In the genomic region with DNA sequence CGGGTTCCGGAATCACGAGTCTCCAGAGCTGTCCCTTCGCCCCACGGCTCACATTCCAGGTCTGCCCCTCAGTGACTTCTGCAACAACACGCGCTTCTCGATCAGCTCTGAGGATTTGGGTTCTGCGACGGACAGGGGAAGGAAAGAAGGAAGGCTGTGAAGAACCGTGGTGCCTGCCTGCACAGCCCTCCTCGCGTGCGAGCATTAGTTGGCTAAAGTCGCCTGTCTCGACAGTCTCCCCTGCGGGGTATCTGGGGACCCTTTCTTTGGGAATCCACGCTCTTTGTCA, we compare ENCODE assay signal across 8 cellular contexts. TPM values are rescaled to one million over a fixed set of nuclear protein-coding genes. Genes with fewer than 3 reads are reported as not detected.
DNase-seq lines count a peak whose midpoint lies in the region; ATAC-seq and TF ChIP-seq lines count a peak whose summit lies in the region.

No MANE protein-coding gene starts in this region.

- no peaks in the 10 kb centered on the region for H4K20me1 ChIP-seq in KMS-11 (ENCODE audit: insufficient read depth)

- H3K4me1 ChIP-seq in KMS-11 (ENCODE audit: low read depth, poor library complexity, severe bottlenecking), result peaks cover 9% of the 10 kb centered on the region
- peaks cover 7 to 33% (median 22%) of the 10 kb centered on the region in 9 donors for H3K4me1 ChIP-seq in heart right ventricle
- H3K4me1 ChIP-seq in sigmoid colon, result peaks cover 0 to 27% (median 24%) of the 10 kb centered on the region in 4 donors

- H2AFZ ChIP-seq in KMS-11 (ENCODE audit: low read depth), result peak overlapping the region; percentile 97

- H3K27ac Mint-ChIP-seq in activated naive CD4-positive, alpha-beta T cell treated with anti-CD3 and anti-CD28 coated beads, Interleukin-2, amount 10 ng/mL, durations not matched to agents 7 days and 5 days, result peak overlapping the region; percentile 97

- no peaks in the 10 kb centered on the region for H3K79me2 ChIP-seq in KMS-11 (ENCODE audit: insufficient read depth, low read depth)

- H3K36me3 ChIP-seq in KMS-11 (ENCODE audit: insufficient read depth) (no peaks in the 10 kb centered on the region), heart right ventricle (peaks cover 0 to 28% (median 5%) of the 10 kb centered on the region in 9 donors), sigmoid colon (peaks cover 0 to 20% (median 4%) of the 10 kb centered on the region in 4 donors)

- TF ChIP-seq POLR2A in sigmoid colon (IDR thresholded peaks at IDR 0.05), result no peak

- H3K9ac ChIP-seq in KMS-11, result peak overlapping the region; percentile 83

- TF ChIP-seq CTCF in KMS-11 (conservative IDR thresholded peaks at IDR 0.05; ENCODE audit: low read depth, low read length) (peak; percentile 34), heart right ventricle (IDR thresholded peaks at IDR 0.05) (peak in 3 of 9 donors; percentile 3 to 33 (median 23)), sigmoid colon (IDR thresholded peaks at IDR 0.05) (peak in 2 of 4 experiments; percentile 3 to 5)

- peak overlapping the region; percentile 85 for H3K4me3 Mint-ChIP-seq in activated naive CD4-positive, alpha-beta T cell treated with anti-CD3 and anti-CD28 coated beads, Interleukin-2, amount 10 ng/mL, durations not matched to agents 7 days and 5 days

- no peak for TF ChIP-seq EP300 in sigmoid colon (IDR thresholded peaks at IDR 0.05)

- H3K27ac ChIP-seq in KMS-11, result peak overlapping the region; percentile 88
- H3K27ac ChIP-seq in heart right ventricle, result peak overlapping the region; percentile 19 to 96 (median 92)
- peak overlapping the region; percentile 89 to 94 (median 94) for H3K27ac ChIP-seq in sigmoid colon

- CTCF ChIA-PET in activated naive CD4-positive, alpha-beta T cell treated with anti-CD3 and anti-CD28 coated beads, Interleukin-2, amount 10 ng/mL, durations not matched to agents 7 days and 5 days (lab: Charles Lee), result interaction anchor here (0.8 to 6.2 kb wide), 31 partner anchors 10 to 264 kb away, joined by 3 to 86 read pairs (median 6); a partner anchor contains a TSS

- H3K4me3 ChIP-seq in KMS-11 (IDR thresholded peaks at IDR 0.05; ENCODE audit: insufficient read depth, low read depth, low read length) (no peak overlapping the region), heart right ventricle (peak overlapping the region; percentile 16 to 76 (median 61)), sigmoid colon (peak overlapping the region; percentile 26 to 64 (median 54))

- no peaks in the 10 kb centered on the region for H3K9me3 Mint-ChIP-seq in activated naive CD4-positive, alpha-beta T cell treated with anti-CD3 and anti-CD28 coated beads, Interleukin-2, amount 10 ng/mL, durations not matched to agents 7 days and 5 days

- H3K4me1 Mint-ChIP-seq in activated naive CD4-positive, alpha-beta T cell treated with anti-CD3 and anti-CD28 coated beads, Interleukin-2, amount 10 ng/mL, durations not matched to agents 7 days and 5 days, result peaks cover 39% of the 10 kb centered on the region

- H3K27me3 Mint-ChIP-seq in activated naive CD4-positive, alpha-beta T cell treated with anti-CD3 and anti-CD28 coated beads, Interleukin-2, amount 10 ng/mL, durations not matched to agents 7 days and 5 days, result peaks cover 20% of the 10 kb centered on the region

- H3K27me3 ChIP-seq in KMS-11 (ENCODE audit: insufficient read depth, low read depth) (no peaks in the 10 kb centered on the region), heart right ventricle (peaks cover 0 to 12% (median 0%) of the 10 kb centered on the region in 7 donors), sigmoid colon (no peaks in the 10 kb centered on the region)

- WGBS in heart right ventricle, 2 donors, result 0 to 2% methylated on average over 18 of the region's 18 CpGs
- 1% methylated on average over 18 of the region's 18 CpGs for WGBS in sigmoid colon, 2 donors

- no peaks in the 10 kb centered on the region for H3K9me3 ChIP-seq in heart right ventricle
- no peaks in the 10 kb centered on the region for H3K9me3 ChIP-seq in sigmoid colon

- peaks cover 16% of the 10 kb centered on the region for H3K36me3 Mint-ChIP-seq in activated naive CD4-positive, alpha-beta T cell treated with anti-CD3 and anti-CD28 coated beads, Interleukin-2, amount 10 ng/mL, durations not matched to agents 7 days and 5 days

- ATAC-seq in heart right ventricle, result peak; percentile 6 to 39 (median 14)

- no peak for DNase-seq in activated naive CD4-positive, alpha-beta T cell treated with anti-CD3 and anti-CD28 coated beads, Interleukin-2, amount 10 ng/mL, durations not matched to agents 7 days and 5 days
- DNase-seq in activated naive CD4-positive, alpha-beta T cell treated with anti-CD3 and anti-CD28 coated beads, Interleukin-2, amount 50 U/mL, for 16 hours, result no peak
- DNase-seq in activated T-helper 1 cell treated with Interleukin-2 at 50 U/mL for 16 hours (ENCODE audit: low read depth) (peak; percentile 7), heart right ventricle (no peak), sigmoid colon (no peak), GDM1 (lab: John Stamatoyannopoulos, UW) (no peak), NCI-H2081 (lab: John Stamatoyannopoulos, UW) (no peak)

- intact Hi-C loops in heart right ventricle (cut with DNase I) (loop anchor here (1.0 to 10.0 kb wide), 20 partner anchors 36 to 314 kb away; a partner anchor contains a TSS), sigmoid colon (cut with DNase I) (loop anchor here (1.0 to 5.0 kb wide), 6 partner anchors 40 to 356 kb away; a partner anchor contains a TSS)

- H3K4me2 ChIP-seq in KMS-11, result peak overlapping the region; percentile 100

RNA-seq across cellular contexts. Expression of a gene that starts 23.1 kb away (rescaled TPM):
- total RNA-seq in heart right ventricle (10 to 100 TPM; 29.8 to 41.6 (median 35.9) TPM), sigmoid colon (10 to 100 TPM; 26.2 to 44.6 (median 33.5) TPM)
- polyA plus RNA-seq in heart right ventricle (10 to 100 TPM; 25.2 to 45.7 TPM), sigmoid colon (10 to 100 TPM; 23.4 to 51.2 (median 26.4) TPM)

RNA-seq across cellular contexts. Expression of a gene that starts 23.3 kb away (rescaled TPM):
- total RNA-seq in heart right ventricle (1,000 to 10,000 TPM in 3 of 10 donors, 100 to 1,000 TPM in 7; 767 to 1,326 (median 860) TPM), sigmoid colon (1,000 to 10,000 TPM; 2,427 to 4,810 (median 4,005) TPM)
- polyA plus RNA-seq in heart right ventricle (1,000 to 10,000 TPM; 2,826 to 4,398 TPM), sigmoid colon (1,000 to 10,000 TPM; 3,648 to 7,566 (median 5,490) TPM)

RNA-seq across cellular contexts. Expression of a gene that starts 28.3 kb away (rescaled TPM):
- total RNA-seq in heart right ventricle (10 to 100 TPM in 2 of 10 donors, 1 to 10 TPM in 8; 5.3 to 12.2 (median 8.0) TPM), sigmoid colon (10 to 100 TPM in 3 of 4 donors, 1 to 10 TPM in 1; 7.2 to 22.2 (median 13.3) TPM)
- polyA plus RNA-seq in heart right ventricle (1 to 10 TPM; 7.0 to 9.1 TPM), sigmoid colon (10 to 100 TPM; 19.2 to 23.6 (median 21.7) TPM)

RNA-seq across cellular contexts. Expression of a gene that starts 40.3 kb away (rescaled TPM):
- total RNA-seq in heart right ventricle, result 10 to 100 TPM; 26.5 to 32.1 (median 28.0) TPM
- polyA plus RNA-seq in heart right ventricle, result 10 to 100 TPM; 28.6 to 35.1 TPM
- total RNA-seq in sigmoid colon, result 10 to 100 TPM; 13.2 to 18.1 (median 17.1) TPM
- 10 to 100 TPM; 27.7 to 36.0 (median 32.7) TPM for polyA plus RNA-seq in sigmoid colon

RNA-seq across cellular contexts. Expression of a gene that starts 40.5 kb away (rescaled TPM):
- total RNA-seq in heart right ventricle (10 to 100 TPM; 11.0 to 27.8 (median 16.2) TPM), sigmoid colon (10 to 100 TPM; 28.2 to 41.6 (median 37.4) TPM)
- polyA plus RNA-seq in heart right ventricle (10 to 100 TPM; 27.4 to 40.6 TPM), sigmoid colon (10 to 100 TPM; 15.3 to 51.2 (median 30.0) TPM)
